8 cellular contexts compared by ENCODE assay signal in genomic region chr1:6634278-6635052, GRCh38. TPM values are rescaled to one million over a fixed set of nuclear protein-coding genes. Genes with fewer than 3 reads are reported as not detected.
DNase-seq lines count a peak whose midpoint lies in the region; ATAC-seq, FAIRE-seq and TF ChIP-seq lines count a peak whose summit lies in the region.

No MANE protein-coding gene starts in this region.

- TF ChIP-seq EP300 in neural cell (conservative IDR thresholded peaks at IDR 0.05; ENCODE audit: poor library complexity, severe bottlenecking), result no peak

- H3K36me3 Mint-ChIP-seq in CD4-positive, CD25-positive, alpha-beta regulatory T cell, result peaks cover 33% of the 10 kb centered on the region

- no peaks in the 10 kb centered on the region for H3F3A ChIP-seq in neural cell (ENCODE audit: insufficient read depth, low read length, poor library complexity, severe bottlenecking)

- H3K4me3 Mint-ChIP-seq in CD4-positive, CD25-positive, alpha-beta regulatory T cell, result no peak overlapping the region

- H3K27ac ChIP-seq in CD4-positive, CD25-positive, alpha-beta regulatory T cell (ENCODE audit: insufficient read depth, low read length, poor library complexity, severe bottlenecking), result no peak overlapping the region
- no peak overlapping the region for H3K27ac ChIP-seq in neural cell (ENCODE audit: low read length)

- H3K9ac ChIP-seq in neural cell (ENCODE audit: low read length), result no peak overlapping the region

- no peak for TF ChIP-seq RAD21 in neural cell (conservative IDR thresholded peaks at IDR 0.05)

- no peaks in the 10 kb centered on the region for H3K4me1 ChIP-seq in CD4-positive, CD25-positive, alpha-beta regulatory T cell (ENCODE audit: control insufficient read depth, insufficient read depth, low read length, poor library complexity, severe bottlenecking)

- peak in 2 of 3 donors; percentile 35 to 42 for DNase-seq in CD4-positive, CD25-positive, alpha-beta regulatory T cell
- DNase-seq in HTR-8/SVneo (ENCODE audit: insufficient read length, low spot score) (peak; percentile 36), epithelial cell of esophagus (ENCODE audit: low read depth) (peak; percentile 62), inferior parietal cortex (ENCODE audit: extremely low spot score) (no peak)
- peak; percentile 59 for DNase-seq in activated CD4-positive, alpha-beta T cell treated with anti-CD3 and anti-CD28 coated beads for 48 hours

- peak overlapping the region in 1 of 3 donors; percentile 67 for H3K27ac Mint-ChIP-seq in CD4-positive, CD25-positive, alpha-beta regulatory T cell

- TF ChIP-seq CTCF in epithelial cell of esophagus (IDR thresholded peaks at IDR 0.05; ENCODE audit: insufficient read depth, low read depth, low read length, missing control alignments) (peak; percentile 60), neural cell (IDR thresholded peaks at IDR 0.05; ENCODE audit: poor library complexity, severe bottlenecking) (peak; percentile 28)

- no peaks in the 10 kb centered on the region for H3K27me3 Mint-ChIP-seq in CD4-positive, CD25-positive, alpha-beta regulatory T cell

- H3K4me3 ChIP-seq in CD4-positive, CD25-positive, alpha-beta regulatory T cell (ENCODE audit: low read depth, low read length), result no peak overlapping the region
- H3K4me3 ChIP-seq in epithelial cell of esophagus (ENCODE audit: low read length) (no peak overlapping the region), neural cell (ENCODE audit: low read length) (no peak overlapping the region)

- no peaks in the 10 kb centered on the region for H3K79me2 ChIP-seq in neural cell (replicated peaks; ENCODE audit: insufficient read depth, low read length)

- no peaks in the 10 kb centered on the region for H4K20me1 ChIP-seq in neural cell (ENCODE audit: insufficient read depth)

- H3K4me2 ChIP-seq in neural cell (ENCODE audit: low read length), result no peak overlapping the region

- H3K36me3 ChIP-seq in CD4-positive, CD25-positive, alpha-beta regulatory T cell (ENCODE audit: control insufficient read depth, insufficient read depth, low read length), result peaks cover 55% of the 10 kb centered on the region
- no peaks in the 10 kb centered on the region for H3K36me3 ChIP-seq in neural cell (ENCODE audit: insufficient read depth, low read length)

- no peak for FAIRE-seq in HTR-8/SVneo (lab: Jason Lieb, UNC)

- H2AFZ ChIP-seq in neural cell (ENCODE audit: low read depth, low read length), result no peak overlapping the region

- ATAC-seq in CD4-positive, CD25-positive, alpha-beta regulatory T cell (ENCODE audit: low read depth in 2 of 2), result peak; percentile 31 to 52
- no peak for ATAC-seq in GM21786 (IDR thresholded peaks at IDR 0.05; ENCODE audit: unreplicated experiment)
- ATAC-seq in HG03039 (IDR thresholded peaks at IDR 0.05; ENCODE audit: unreplicated experiment), result no peak

- H3K27me3 ChIP-seq in CD4-positive, CD25-positive, alpha-beta regulatory T cell (ENCODE audit: control insufficient read depth, insufficient read depth, low read length), result no peaks in the 10 kb centered on the region
- H3K27me3 ChIP-seq in neural cell (ENCODE audit: insufficient read depth, low read depth, low read length), result no peaks in the 10 kb centered on the region

- H3K9me2 ChIP-seq in neural cell (ENCODE audit: insufficient read depth, low read length), result no peaks in the 10 kb centered on the region

- H3K9me3 Mint-ChIP-seq in CD4-positive, CD25-positive, alpha-beta regulatory T cell, result no peaks in the 10 kb centered on the region

- H3K9me3 ChIP-seq in CD4-positive, CD25-positive, alpha-beta regulatory T cell (ENCODE audit: control insufficient read depth in 2 of 2, low read length in 2 of 2), result no peaks in the 10 kb centered on the region
- H3K9me3 ChIP-seq in neural cell (ENCODE audit: low read length), result no peaks in the 10 kb centered on the region

- peaks cover 0 to 8% (median 3%) of the 10 kb centered on the region in 4 donors for H3K4me1 Mint-ChIP-seq in CD4-positive, CD25-positive, alpha-beta regulatory T cell

TF ChIP-seq in neural cell, 6 proteins besides CTCF, POLR2A, EP300 and RAD21:
- no peak for TF ChIP-seq SMC3 (conservative IDR thresholded peaks at IDR 0.05; ENCODE audit: poor library complexity)
- no peak for TF ChIP-seq REST (IDR thresholded peaks at IDR 0.05; ENCODE audit: borderline replicate concordance)
- TF ChIP-seq MXI1 (conservative IDR thresholded peaks at IDR 0.05; ENCODE audit: poor library complexity, severe bottlenecking), result no peak
- no peak for TF ChIP-seq TAF1 (IDR thresholded peaks at IDR 0.05; ENCODE audit: low read depth)
- no peak for TF ChIP-seq EZH2 (IDR thresholded peaks at IDR 0.05; ENCODE audit: borderline replicate concordance, insufficient read depth, low read length, poor library complexity, severe bottlenecking)
- TF ChIP-seq POLR2AphosphoS5 (IDR thresholded peaks at IDR 0.05), result no peak

RNA-seq across cellular contexts. Expression of gene THAP3, which starts 9.8 kb away (rescaled TPM):
- total RNA-seq in CD4-positive, CD25-positive, alpha-beta regulatory T cell, result 14.3 TPM
- 10 to 100 TPM; 23.4 to 32.9 (median 26.1) TPM for polyA plus RNA-seq in CD4-positive, CD25-positive, alpha-beta regulatory T cell
- 51.5 and 67.0 TPM in 2 replicates for polyA plus RNA-seq in neural cell
- 35.1 and 36.1 TPM in 2 replicates for polyA minus RNA-seq in neural cell

RNA-seq across cellular contexts. Expression of gene PHF13, which starts 20.9 kb away (rescaled TPM):
- total RNA-seq in CD4-positive, CD25-positive, alpha-beta regulatory T cell, result 7.5 TPM
- polyA plus RNA-seq in CD4-positive, CD25-positive, alpha-beta regulatory T cell, result 1 to 10 TPM; 4.7 to 6.2 (median 5.3) TPM
- 11.0 and 12.9 TPM in 2 replicates for polyA plus RNA-seq in neural cell
- polyA minus RNA-seq in neural cell, result 18.5 and 20.5 TPM in 2 replicates

RNA-seq across cellular contexts. Expression of gene KLHL21, which starts 31.8 kb away (rescaled TPM):
- total RNA-seq in CD4-positive, CD25-positive, alpha-beta regulatory T cell, result 34.4 TPM
- 10 to 100 TPM; 16.7 to 46.6 (median 26.2) TPM for polyA plus RNA-seq in CD4-positive, CD25-positive, alpha-beta regulatory T cell
- polyA plus RNA-seq in neural cell, result 8.4 and 8.7 TPM in 2 replicates
- polyA minus RNA-seq in neural cell, result 13.4 and 13.6 TPM in 2 replicates

RNA-seq across cellular contexts. Expression of gene ZBTB48, which starts 54.7 kb away (rescaled TPM):
- total RNA-seq in CD4-positive, CD25-positive, alpha-beta regulatory T cell, result 41.8 TPM
- 10 to 100 TPM; 18.6 to 24.8 (median 21.9) TPM for polyA plus RNA-seq in CD4-positive, CD25-positive, alpha-beta regulatory T cell
- polyA plus RNA-seq in neural cell, result 38.7 and 48.2 TPM in 2 replicates
- polyA minus RNA-seq in neural cell, result 31.2 and 31.4 TPM in 2 replicates

Comparison
In these comparisons a context has a peak if more than half of its experiments do, and no peak if none do; other contexts are left out.
1. ATAC-seq: peak in CD4-positive, CD25-positive, alpha-beta regulatory T cell (2 of 2); none in GM21786 (single experiment) and HG03039 (single experiment).